ENCODE assay signal across 18 cellular contexts in genomic region chr2:175930504-175930903, GRCh38.
DNase-seq lines count a peak whose midpoint lies in the region; TF ChIP-seq lines count a peak whose summit lies in the region.
"Had no signal": no experiment of that assay in that cellular context is flagged by ENCODE, and none has a peak within 500 bp of the region (broad histone marks: within the 10 kb centered on the region; RNA-seq: fewer than 3 reads in every experiment).

No MANE protein-coding gene starts in this region.

- no peaks in the 10 kb centered on the region for H4K20me1 ChIP-seq in mammary epithelial cell (ENCODE audit: insufficient read depth, low read length)
- H4K20me1 ChIP-seq: BLaER1 had no signal

- DNase-seq in NCI-H748 (lab: John Stamatoyannopoulos, UW; ENCODE audit: unreplicated experiment) (peak; percentile 14), NCI-H748 treated with DMSO at 0.1 percent for 48 hours (lab: John Stamatoyannopoulos, UW) (no peak), mammary epithelial cell (peak; percentile 37), glomerular endothelial cell (ENCODE audit: extremely low read depth, low read depth, low spot score) (peak; percentile 14), SW 1271 (lab: John Stamatoyannopoulos, UW) (no peak), NCI-H526 (lab: John Stamatoyannopoulos, UW) (no peak), MV-4-11 (lab: John Stamatoyannopoulos, UW) (no peak)
- DNase-seq: activated CD4-positive, alpha-beta T cell treated with anti-CD3 and anti-CD28 coated beads for 36 hours; activated naive CD8-positive, alpha-beta T cell treated with anti-CD3 and anti-CD28 coated beads, Interleukin-2, amount 50 U/mL, for 24 hours; effector memory CD4-positive, alpha-beta T cell; GF-D8; H7; NCI-H1417 treated with DMSO at 0.1 percent for 48 hours; NCI-H774; stimulated activated CD4-positive, alpha-beta T cell treated with anti-CD3 and anti-CD28 coated beads, Interleukin-4, amount 100 ng/mL, for 24 hours had no signal

- H3K4me2 ChIP-seq in mammary epithelial cell (ENCODE audit: insufficient read depth, low read depth, low read length), result no peak overlapping the region
- H3K4me2 ChIP-seq: BLaER1 had no signal

- H3K27me3 ChIP-seq in mammary epithelial cell (ENCODE audit: insufficient read depth, low read length) (no peaks in the 10 kb centered on the region), skeletal muscle tissue (ENCODE audit: control insufficient read depth in 3 of 3, insufficient read depth in 3 of 3, low read length in 3 of 3) (no peaks in the 10 kb centered on the region)
- H3K27me3 ChIP-seq: BLaER1 had no signal

- no peaks in the 10 kb centered on the region for H3K9me3 ChIP-seq in mammary epithelial cell (replicated peaks; ENCODE audit: insufficient read depth, low read length)
- no peaks in the 10 kb centered on the region for H3K9me3 ChIP-seq in skeletal muscle tissue (ENCODE audit: control insufficient read depth in 3 of 3, low read length in 3 of 3)
- H3K9me3 ChIP-seq: BLaER1 had no signal

- in situ Hi-C loops in mammary epithelial cell (cut with MboI; ENCODE audit: low sequenced_read_pairs in 2 of 2), result no loop called here

- H3K4me3 ChIP-seq in mammary epithelial cell (replicated peaks in 1 of 3; ENCODE audit: insufficient read depth in 1 of 3, low read depth in 2 of 3, low read length in 3 of 3), result no peak overlapping the region
- no peak overlapping the region for H3K4me3 ChIP-seq in skeletal muscle tissue (ENCODE audit: low read length in 3 of 3)
- H3K4me3 ChIP-seq: BLaER1, GM12878 had no signal

- no CpG with 5 or more reads among the region's 1 CpG for WGBS in mammary epithelial cell (ENCODE audit: low coverage, missing lambda C conversion rate)

- CTCF ChIA-PET in mammary epithelial cell (lab: Charles Lee; ENCODE audit: low non-redundant PET), result no interaction called here

- dilution Hi-C loops in mammary epithelial cell (cut with HindIII; ENCODE audit: low sequenced_read_pairs), result no loop called here

- H3K79me2 ChIP-seq in mammary epithelial cell (ENCODE audit: insufficient read depth, low read length), result no peaks in the 10 kb centered on the region

- H2AFZ ChIP-seq in mammary epithelial cell (ENCODE audit: low read depth, low read length), result no peak overlapping the region

- intact Hi-C loops in mammary epithelial cell (cut with micrococcal nuclease), result no loop called here

- peaks cover 10% of the 10 kb centered on the region for H3K36me3 ChIP-seq in mammary epithelial cell (ENCODE audit: insufficient read depth, low read length)
- peaks cover 0 to 16% (median 8%) of the 10 kb centered on the region in 3 donors for H3K36me3 ChIP-seq in skeletal muscle tissue (ENCODE audit: control insufficient read depth in 3 of 3, insufficient read depth in 3 of 3, low read length in 3 of 3)

- no peak overlapping the region for H3K9ac ChIP-seq in mammary epithelial cell (ENCODE audit: insufficient read depth, low read length)
- H3K9ac ChIP-seq in skeletal muscle tissue (ENCODE audit: low read depth in 1 of 3, low read length in 3 of 3), result peak overlapping the region in 1 of 3 donors; percentile 15
- H3K9ac ChIP-seq: BLaER1 had no signal

- no TSS peak for BruUV-seq in mammary epithelial cell (replicated peaks; lab: Mats Ljungman, UMichigan)

- H3K4me1 ChIP-seq in mammary epithelial cell (ENCODE audit: insufficient read depth, low read length), result peaks cover 11% of the 10 kb centered on the region
- peaks cover 0 to 21% (median 3%) of the 10 kb centered on the region in 3 donors for H3K4me1 ChIP-seq in skeletal muscle tissue (ENCODE audit: control insufficient read depth in 3 of 3, insufficient read depth in 3 of 3, low read length in 3 of 3)
- H3K4me1 ChIP-seq: BLaER1 had no signal

- H3K27ac ChIP-seq in mammary epithelial cell (ENCODE audit: insufficient read depth, low read depth, low read length) (peak overlapping the region; percentile 64), skeletal muscle tissue (ENCODE audit: low read depth, low read length) (peak overlapping the region; percentile 58)
- H3K27ac ChIP-seq: BLaER1 had no signal

- no peak for TF ChIP-seq CTCF in mammary epithelial cell (conservative IDR thresholded peaks at IDR 0.05 in 1 of 2, IDR thresholded peaks at IDR 0.05 in 1 of 2; ENCODE audit: extremely low read depth in 1 of 2, insufficient read depth in 1 of 2, low read depth in 1 of 2, low read length in 2 of 2)

Comparison
In these comparisons a context has a peak if more than half of its experiments do, and no peak if none do; other contexts are left out.
1. DNase-seq: peak in NCI-H748 (single experiment), mammary epithelial cell (single experiment) and glomerular endothelial cell (single experiment); none in NCI-H748 treated with DMSO at 0.1 percent for 48 hours (single experiment), SW 1271 (0 of 2), NCI-H526 (0 of 2) and MV-4-11 (single experiment).